9 cellular contexts compared by ENCODE assay signal in the genomic region with DNA sequence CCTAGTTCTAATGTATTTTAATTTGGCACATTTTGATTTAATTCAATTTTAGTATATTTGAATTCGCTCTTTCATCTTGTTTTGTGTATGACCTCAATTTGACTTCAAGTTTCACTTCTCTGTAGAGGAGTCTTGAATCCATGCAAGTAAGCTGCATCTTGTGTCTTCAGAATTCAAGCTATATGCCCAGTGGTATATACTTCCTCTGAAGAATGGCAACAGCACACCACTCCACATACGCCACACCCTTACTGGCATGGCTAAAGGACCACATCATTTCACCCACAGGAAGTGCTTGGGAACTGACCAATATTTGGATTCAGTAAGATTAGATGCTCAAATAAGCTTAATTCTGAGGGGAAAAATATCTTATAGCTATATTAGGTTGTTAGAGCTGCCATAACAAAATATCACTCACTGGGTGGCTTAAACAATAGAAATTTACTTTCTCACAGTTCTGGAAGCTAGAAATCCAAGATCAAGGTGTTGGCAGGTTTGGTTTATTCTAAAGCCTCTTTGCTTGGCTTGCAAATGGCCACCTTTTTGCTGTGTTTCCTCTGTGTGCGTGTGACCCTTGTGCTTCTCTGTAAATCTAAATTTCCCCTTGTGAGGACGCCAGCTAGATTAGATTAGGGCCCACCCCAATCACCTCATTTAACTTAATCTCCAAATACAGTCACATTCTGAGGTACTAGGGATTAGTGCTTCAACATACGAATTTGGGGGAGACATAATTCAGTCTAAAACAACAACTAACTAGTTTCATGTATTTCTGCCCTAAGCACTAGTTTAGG. TPM values are rescaled to one million over a fixed set of nuclear protein-coding genes. Genes with fewer than 3 reads are reported as not detected.
DNase-seq lines count a peak whose midpoint lies in the region; ATAC-seq and TF ChIP-seq lines count a peak whose summit lies in the region.
"Had no signal": no experiment of that assay in that cellular context is flagged by ENCODE, and none has a peak within 500 bp of the region (broad histone marks: within the 10 kb centered on the region; RNA-seq: fewer than 3 reads in every experiment).

No MANE protein-coding gene starts in this region.

- no peaks in the 10 kb centered on the region for H3K36me3 ChIP-seq in BLaER1
- no peaks in the 10 kb centered on the region for H3K36me3 ChIP-seq in gastrocnemius medialis
- H3K36me3 ChIP-seq in testis (ENCODE audit: low read depth, missing control alignments), result no peaks in the 10 kb centered on the region

- ATAC-seq in GM19351 (IDR thresholded peaks at IDR 0.05; ENCODE audit: unreplicated experiment) (peak; percentile 24), gastrocnemius medialis (no peak), HG03135 (IDR thresholded peaks at IDR 0.05; ENCODE audit: unreplicated experiment) (no peak)
- ATAC-seq: psoas muscle had no signal

- in situ Hi-C loops in gastrocnemius medialis (cut with MboI; ENCODE audit: low sequenced_read_pairs in 4 of 4), result no loop called here

- intact Hi-C loops in dendritic cell treated with granulocyte-macrophage colony-stimulating factor and Interleukin-4, amounts not matched to agents 40 ng/mL and 50 ng/mL, for 4 days (cut with micrococcal nuclease), result loop anchor here (5.0 kb wide), 2 partner anchors 239 to 456 kb away; a partner anchor contains a TSS
- intact Hi-C loops in gastrocnemius medialis (cut with DNase I; ENCODE audit: low total_unique reads), result loop anchor here (10.0 kb wide), 4 partner anchors 236 to 1216 kb away; a partner anchor contains a TSS
- intact Hi-C loops in testis (cut with DNase I; ENCODE audit: low total_unique reads), result no loop called here

- no peaks in the 10 kb centered on the region for H3K27me3 ChIP-seq in BLaER1
- no peaks in the 10 kb centered on the region for H3K27me3 ChIP-seq in gastrocnemius medialis
- H3K27me3 ChIP-seq in testis, result no peaks in the 10 kb centered on the region

- H3K4me1 Mint-ChIP-seq in dendritic cell treated with granulocyte-macrophage colony-stimulating factor and Interleukin-4, amounts not matched to agents 40 ng/mL and 50 ng/mL, for 4 days (ENCODE audit: low read depth), result peaks cover 51% of the 10 kb centered on the region

- no peaks in the 10 kb centered on the region for H3K27me3 Mint-ChIP-seq in dendritic cell treated with granulocyte-macrophage colony-stimulating factor and Interleukin-4, amounts not matched to agents 40 ng/mL and 50 ng/mL, for 4 days

- TF ChIP-seq CTCF in gastrocnemius medialis (IDR thresholded peaks at IDR 0.05 in 4 of 5, conservative IDR thresholded peaks at IDR 0.05 in 1 of 5) (no peak), testis (IDR thresholded peaks at IDR 0.05) (no peak)

- H3K4me3 ChIP-seq in BLaER1 (no peak overlapping the region), gastrocnemius medialis (no peak overlapping the region), testis (no peak overlapping the region)

- no peak overlapping the region for H3K4me3 Mint-ChIP-seq in dendritic cell treated with granulocyte-macrophage colony-stimulating factor and Interleukin-4, amounts not matched to agents 40 ng/mL and 50 ng/mL, for 4 days

- no peak for TF ChIP-seq POLR2A in gastrocnemius medialis (IDR thresholded peaks at IDR 0.05)
- no peak for TF ChIP-seq POLR2A in testis (IDR thresholded peaks at IDR 0.05)

- H4K20me1 ChIP-seq in BLaER1, result peaks cover 19% of the 10 kb centered on the region

- H3K9me3 ChIP-seq in BLaER1 (no peaks in the 10 kb centered on the region), gastrocnemius medialis (no peaks in the 10 kb centered on the region), testis (no peaks in the 10 kb centered on the region)
- H3K9me3 ChIP-seq: psoas muscle had no signal

- no peak overlapping the region for H3K9ac ChIP-seq in BLaER1

- DNase-seq in MV-4-11 (lab: John Stamatoyannopoulos, UW) (peak; percentile 94), gastrocnemius medialis (no peak), testis (no peak), cerebellar cortex (ENCODE audit: low spot score) (no peak)
- DNase-seq: psoas muscle had no signal

- WGBS in testis, 2 donors, result 69 to 83% methylated on average over 5 of the region's 5 CpGs

- H3K27ac ChIP-seq in BLaER1 (no peak overlapping the region), gastrocnemius medialis (no peak overlapping the region), testis (no peak overlapping the region)
- H3K27ac ChIP-seq: psoas muscle had no signal

- H3K36me3 Mint-ChIP-seq in dendritic cell treated with granulocyte-macrophage colony-stimulating factor and Interleukin-4, amounts not matched to agents 40 ng/mL and 50 ng/mL, for 4 days (ENCODE audit: low read depth), result peaks cover 22% of the 10 kb centered on the region

- peak overlapping the region; percentile 77 for H3K4me2 ChIP-seq in BLaER1

- no peaks in the 10 kb centered on the region for H3K9me3 Mint-ChIP-seq in dendritic cell treated with granulocyte-macrophage colony-stimulating factor and Interleukin-4, amounts not matched to agents 40 ng/mL and 50 ng/mL, for 4 days

- peak overlapping the region; percentile 51 for H3K27ac Mint-ChIP-seq in dendritic cell treated with granulocyte-macrophage colony-stimulating factor and Interleukin-4, amounts not matched to agents 40 ng/mL and 50 ng/mL, for 4 days

- peaks cover 26% of the 10 kb centered on the region for H3K4me1 ChIP-seq in BLaER1
- H3K4me1 ChIP-seq in gastrocnemius medialis, result peaks cover 13 to 23% of the 10 kb centered on the region in 2 donors
- peaks cover 9% of the 10 kb centered on the region for H3K4me1 ChIP-seq in testis

RNA-seq across cellular contexts. Expression of a gene that starts 2.8 kb away (rescaled TPM):
- total RNA-seq in gastrocnemius medialis (10 to 100 TPM in 3 of 4 donors, 1 to 10 TPM in 1; 9.7 to 13.9 (median 11.0) TPM), testis (10 to 100 TPM; 11.1 to 16.6 TPM)
- polyA plus RNA-seq in testis (ENCODE audit: insufficient read depth, low read depth, low replicate concordance), result 13.0 TPM

RNA-seq across cellular contexts. Expression of a gene that starts 43.8 kb away (rescaled TPM):
- 1 to 10 TPM; 3.5 to 6.9 (median 5.0) TPM for total RNA-seq in gastrocnemius medialis
- 10 to 100 TPM; 19.2 to 25.1 TPM for total RNA-seq in testis
- 14.0 TPM for polyA plus RNA-seq in testis (ENCODE audit: insufficient read depth, low read depth, low replicate concordance)
